22 cellular contexts compared by ENCODE assay signal in the genomic region with DNA sequence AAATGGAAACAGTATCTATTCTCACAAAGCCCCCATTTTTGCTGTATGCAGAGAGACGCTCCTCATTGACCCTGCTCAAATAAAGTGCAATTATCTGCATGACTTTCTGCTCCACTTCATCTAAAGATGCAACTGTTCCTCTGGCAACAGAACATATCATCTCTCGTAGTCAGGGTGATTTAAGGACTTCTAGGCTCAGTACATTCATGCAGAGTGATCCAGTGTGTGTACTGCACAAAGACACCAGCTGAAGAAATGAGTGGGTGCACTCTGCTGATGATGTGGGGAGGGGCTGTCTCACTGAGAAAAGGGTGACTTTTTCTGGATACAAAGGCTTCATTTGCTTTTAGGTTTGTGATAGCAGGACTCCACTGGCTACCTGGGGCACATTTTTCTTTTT.
DNase-seq lines count a peak whose midpoint lies in the region; ATAC-seq lines count a peak whose summit lies in the region.
"Had no signal": no experiment of that assay in that cellular context is flagged by ENCODE, and none has a peak within 500 bp of the region (broad histone marks: within the 10 kb centered on the region; RNA-seq: fewer than 3 reads in every experiment).

No MANE protein-coding gene starts in this region.

- DNase-seq in NCI-H146 (lab: John Stamatoyannopoulos, UW): peak; percentile 35
- DNase-seq in NCI-H146 treated with DMSO at 0.1 percent for 48 hours (lab: John Stamatoyannopoulos, UW; ENCODE audit: unreplicated experiment): no peak
- peak; percentile 64 for DNase-seq in NCI-H1694 treated with DMSO at 0.1 percent for 48 hours (lab: John Stamatoyannopoulos, UW)
- peak; percentile 94 for DNase-seq in NCI-H748 (lab: John Stamatoyannopoulos, UW; ENCODE audit: unreplicated experiment)
- DNase-seq in retina: peak; percentile 66
- DNase-seq in hypothalamus (lab: John Stamatoyannopoulos, UW): no peak
- DNase-seq: Caco-2; CD4-positive, alpha-beta T cell; DMS 273 treated with DMSO at 0.1 percent for 48 hours; DND-41; Karpas-422; NCI-H1092 treated with DMSO at 0.1 percent for 48 hours; NCI-H187; NCI-H2081 treated with DMSO at 0.1 percent for 48 hours; NCI-H226; NCI-H510A; NCI-H774; PC-9; Right ventricle myocardium superior; T-helper 2 cell had no signal

- ATAC-seq in GM21390 (IDR thresholded peaks at IDR 0.05; ENCODE audit: unreplicated experiment): no peak
- ATAC-seq: HepG2 had no signal

Comparison
In these comparisons a context has a peak if more than half of its experiments do, and no peak if none do; other contexts are left out.
1. DNase-seq: peak in NCI-H146 (single experiment), NCI-H1694 treated with DMSO at 0.1 percent for 48 hours (single experiment), NCI-H748 (single experiment) and retina (single experiment); none in NCI-H146 treated with DMSO at 0.1 percent for 48 hours (single experiment) and hypothalamus (0 of 51).